In genomic region chr17:41802961-41803682, GRCh38 we compare ENCODE assay signal across 17 cellular contexts. TPM values are rescaled to one million over a fixed set of nuclear protein-coding genes. Genes with fewer than 3 reads are reported as not detected.
"Had no signal": no experiment of that assay in that cellular context is flagged by ENCODE, and none has a peak within 500 bp of the region (broad histone marks: within the 10 kb centered on the region; RNA-seq: fewer than 3 reads in every experiment).

No MANE protein-coding gene starts in this region.

- H3K9me3 ChIP-seq: body of pancreas, tibial artery had no signal

- H3K27ac ChIP-seq: body of pancreas, dorsolateral prefrontal cortex, tibial artery had no signal

- ATAC-seq: body of pancreas; esophagus mucosa; left colon; naive thymus-derived CD4-positive, alpha-beta T cell; right cardiac atrium had no signal

- H3K27me3 ChIP-seq: body of pancreas, dorsolateral prefrontal cortex, tibial artery had no signal

- H3K4me2 ChIP-seq: smooth muscle cell had no signal

- H3K4me3 Mint-ChIP-seq: activated naive CD4-positive, alpha-beta T cell treated with anti-CD3 and anti-CD28 coated beads, Interleukin-2, amount 50 U/mL, for 24 hours; central memory CD8-positive, alpha-beta T cell; naive thymus-derived CD4-positive, alpha-beta T cell had no signal

- H3K27me3 Mint-ChIP-seq: activated naive CD4-positive, alpha-beta T cell treated with anti-CD3 and anti-CD28 coated beads, Interleukin-2, amount 50 U/mL, for 24 hours; central memory CD8-positive, alpha-beta T cell; naive thymus-derived CD4-positive, alpha-beta T cell had no signal

- H3K4me3 ChIP-seq: body of pancreas, dorsolateral prefrontal cortex, smooth muscle cell, tibial artery had no signal

- H3K9me3 Mint-ChIP-seq: activated naive CD4-positive, alpha-beta T cell treated with anti-CD3 and anti-CD28 coated beads, Interleukin-2, amount 50 U/mL, for 24 hours; central memory CD8-positive, alpha-beta T cell; naive thymus-derived CD4-positive, alpha-beta T cell had no signal

- H3K36me3 Mint-ChIP-seq: activated naive CD4-positive, alpha-beta T cell treated with anti-CD3 and anti-CD28 coated beads, Interleukin-2, amount 50 U/mL, for 24 hours had no signal

- DNase-seq: activated CD4-positive, alpha-beta T cell treated with anti-CD3 and anti-CD28 coated beads for 48 hours; activated CD8-positive, alpha-beta memory T cell treated with anti-CD3 and anti-CD28 coated beads for 24 hours; activated effector memory CD4-positive, alpha-beta T cell treated with Interleukin-2 at 50 U/mL for 16 hours; activated T-cell treated with anti-CD3 and anti-CD28 coated beads for 4 hours; body of pancreas; left colon; naive thymus-derived CD4-positive, alpha-beta T cell; right cardiac atrium; tibial artery had no signal

- H3K27ac Mint-ChIP-seq: activated naive CD4-positive, alpha-beta T cell treated with anti-CD3 and anti-CD28 coated beads, Interleukin-2, amount 50 U/mL, for 24 hours had no signal

RNA-seq across cellular contexts. Expression of gene FKBP10, which starts 9.7 kb away (rescaled TPM):
- polyA plus RNA-seq: naive thymus-derived CD4-positive, alpha-beta T cell had no signal

RNA-seq across cellular contexts. Expression of gene KLHL10, which starts 34.5 kb away (rescaled TPM):
- total RNA-seq: body of pancreas; glomerular endothelial cell; left colon; lung microvascular endothelial cell; mononuclear cell; naive thymus-derived CD4-positive, alpha-beta T cell; smooth muscle cell had no signal
- polyA plus RNA-seq: naive thymus-derived CD4-positive, alpha-beta T cell; smooth muscle cell had no signal
